In genomic region chr5:99083197-99083596, GRCh38 we compare ENCODE assay signal across 38 cellular contexts.
"Had no signal": no experiment of that assay in that cellular context is flagged by ENCODE, and none has a peak within 500 bp of the region (broad histone marks: within the 10 kb centered on the region; RNA-seq: fewer than 3 reads in every experiment).

No MANE protein-coding gene starts in this region.

- H3K27ac Mint-ChIP-seq: activated CD4-positive, alpha-beta memory T cell treated with anti-CD3 and anti-CD28 coated beads for 36 hours; activated CD4-positive, alpha-beta T cell treated with anti-CD3 and anti-CD28 coated beads for 36 hours; activated CD4-positive, alpha-beta T cell treated with anti-CD3 and anti-CD28 coated beads, Interleukin-2, amount 10 ng/mL, durations not matched to agents 24 days and 14 days; activated CD8-positive, alpha-beta T cell treated with anti-CD3 and anti-CD28 coated beads for 36 hours; activated naive CD4-positive, alpha-beta T cell treated with anti-CD3 and anti-CD28 coated beads, Interleukin-2, amount 10 ng/mL, durations not matched to agents 7 days and 5 days; activated naive CD4-positive, alpha-beta T cell treated with anti-CD3 and anti-CD28 coated beads, Interleukin-2, amount 50 U/mL, for 24 hours; activated naive CD8-positive, alpha-beta T cell; activated naive CD8-positive, alpha-beta T cell treated with anti-CD3 and anti-CD28 coated beads, Interleukin-2, amount 10 ng/mL, durations not matched to agents 7 days and 5 days; activated naive CD8-positive, alpha-beta T cell treated with anti-CD3 and anti-CD28 coated beads, Interleukin-2, amount 50 U/mL, for 24 hours; activated T-cell treated with anti-CD3 and anti-CD28 coated beads, Interleukin-2, amount 50 U/mL, for 72 hours; activated T-helper 1 cell treated with anti-CD3 and anti-CD28 coated beads, Interleukin-12 subunit alpha, Interleukin-12 subunit beta, Interleukin-2, Interleukin-4 antibody, amounts not matched to agents 30 ng/mL and 10 ng/mL and 1 ng/mL, durations not matched to agents 14 hours and 24 hours and 36 hours; activated T-helper 2 cell treated with anti-CD3 and anti-CD28 coated beads, Interferon-gamma antibody, Interleukin-2, Interleukin-4, amounts not matched to agents 10 μg/mL and 5 μg/mL and 100 μg/mL, durations not matched to agents 14 hours and 24 hours and 36 hours; T-helper 1 cell treated with Interleukin-12 subunit alpha and Interleukin-12 subunit beta and Interleukin-4 antibody, amounts not matched to agents 30 μg/mL and 1 μg/mL, for 36 hours; T-helper 2 cell treated with Interferon-gamma antibody and Interleukin-4, amounts not matched to agents 5 μg/mL and 100 μg/mL, for 36 hours had no signal

- H3K27ac ChIP-seq: body of pancreas, brain microvascular endothelial cell, breast epithelium, VCaP had no signal

- H3K4me3 ChIP-seq: body of pancreas, breast epithelium had no signal

- H3K27me3 ChIP-seq: body of pancreas, brain microvascular endothelial cell, breast epithelium had no signal

- H3K9me3 ChIP-seq: body of pancreas, breast epithelium had no signal

- FAIRE-seq: astrocyte, TTC549 had no signal

- ATAC-seq: activated CD4-positive, alpha-beta T cell treated with anti-CD3 and anti-CD28 coated beads for 36 hours; activated CD4-positive, CD25-positive, alpha-beta regulatory T cell treated with anti-CD3 and anti-CD28 coated beads, Interleukin-2, amount 50 U/mL, for 24 hours; activated CD8-positive, alpha-beta T cell treated with anti-CD3 and anti-CD28 coated beads for 36 hours; activated naive CD8-positive, alpha-beta T cell treated with anti-CD3 and anti-CD28 coated beads, Interleukin-2, amount 50 U/mL, for 24 hours; activated T-cell treated with anti-CD3 and anti-CD28 coated beads, Interleukin-2, amount 50 U/mL, for 4 hours; activated T-cell treated with anti-CD3 and anti-CD28 coated beads, Interleukin-2, amount 50 U/mL, for 72 hours; body of pancreas had no signal

- H3K9me3 Mint-ChIP-seq: activated CD4-positive, alpha-beta memory T cell treated with anti-CD3 and anti-CD28 coated beads for 36 hours; activated CD4-positive, alpha-beta T cell treated with anti-CD3 and anti-CD28 coated beads, Interleukin-2, amount 10 ng/mL, durations not matched to agents 24 days and 14 days; activated CD8-positive, alpha-beta T cell treated with anti-CD3 and anti-CD28 coated beads for 36 hours; activated naive CD4-positive, alpha-beta T cell treated with anti-CD3 and anti-CD28 coated beads, Interleukin-2, amount 10 ng/mL, durations not matched to agents 7 days and 5 days; activated naive CD4-positive, alpha-beta T cell treated with anti-CD3 and anti-CD28 coated beads, Interleukin-2, amount 50 U/mL, for 24 hours; activated naive CD8-positive, alpha-beta T cell treated with anti-CD3 and anti-CD28 coated beads, Interleukin-2, amount 10 ng/mL, durations not matched to agents 7 days and 5 days; activated naive CD8-positive, alpha-beta T cell treated with anti-CD3 and anti-CD28 coated beads, Interleukin-2, amount 50 U/mL, for 24 hours; activated T-cell treated with anti-CD3 and anti-CD28 coated beads, Interleukin-2, amount 50 U/mL, for 4 hours; activated T-cell treated with anti-CD3 and anti-CD28 coated beads, Interleukin-2, amount 50 U/mL, for 72 hours; activated T-helper 1 cell treated with anti-CD3 and anti-CD28 coated beads, Interleukin-12 subunit alpha, Interleukin-12 subunit beta, Interleukin-2, Interleukin-4 antibody, amounts not matched to agents 30 ng/mL and 10 ng/mL and 1 ng/mL, durations not matched to agents 14 hours and 24 hours and 36 hours; activated T-helper 2 cell treated with anti-CD3 and anti-CD28 coated beads, Interferon-gamma antibody, Interleukin-2, Interleukin-4, amounts not matched to agents 10 μg/mL and 5 μg/mL and 100 μg/mL, durations not matched to agents 14 hours and 24 hours and 36 hours; T-helper 1 cell treated with Interleukin-12 subunit alpha and Interleukin-12 subunit beta and Interleukin-4 antibody, amounts not matched to agents 30 μg/mL and 1 μg/mL, for 36 hours; T-helper 2 cell treated with Interferon-gamma antibody and Interleukin-4, amounts not matched to agents 5 μg/mL and 100 μg/mL, for 36 hours had no signal

- H3K4me3 Mint-ChIP-seq: activated CD4-positive, alpha-beta memory T cell treated with anti-CD3 and anti-CD28 coated beads for 36 hours; activated CD4-positive, alpha-beta T cell treated with anti-CD3 and anti-CD28 coated beads for 36 hours; activated CD4-positive, alpha-beta T cell treated with anti-CD3 and anti-CD28 coated beads, Interleukin-2, amount 10 ng/mL, durations not matched to agents 24 days and 14 days; activated CD8-positive, alpha-beta T cell treated with anti-CD3 and anti-CD28 coated beads for 36 hours; activated naive CD4-positive, alpha-beta T cell treated with anti-CD3 and anti-CD28 coated beads, Interleukin-2, amount 10 ng/mL, durations not matched to agents 7 days and 5 days; activated naive CD4-positive, alpha-beta T cell treated with anti-CD3 and anti-CD28 coated beads, Interleukin-2, amount 50 U/mL, for 24 hours; activated naive CD8-positive, alpha-beta T cell; activated naive CD8-positive, alpha-beta T cell treated with anti-CD3 and anti-CD28 coated beads, Interleukin-2, amount 10 ng/mL, durations not matched to agents 7 days and 5 days; activated naive CD8-positive, alpha-beta T cell treated with anti-CD3 and anti-CD28 coated beads, Interleukin-2, amount 50 U/mL, for 24 hours; activated T-cell treated with anti-CD3 and anti-CD28 coated beads, Interleukin-2, amount 50 U/mL, for 4 hours; activated T-cell treated with anti-CD3 and anti-CD28 coated beads, Interleukin-2, amount 50 U/mL, for 72 hours; activated T-helper 1 cell treated with anti-CD3 and anti-CD28 coated beads, Interleukin-12 subunit alpha, Interleukin-12 subunit beta, Interleukin-2, Interleukin-4 antibody, amounts not matched to agents 30 ng/mL and 10 ng/mL and 1 ng/mL, durations not matched to agents 14 hours and 24 hours and 36 hours; T-helper 1 cell treated with Interleukin-12 subunit alpha and Interleukin-12 subunit beta and Interleukin-4 antibody, amounts not matched to agents 30 μg/mL and 1 μg/mL, for 36 hours; T-helper 2 cell treated with Interferon-gamma antibody and Interleukin-4, amounts not matched to agents 5 μg/mL and 100 μg/mL, for 36 hours had no signal

- H3K4me1 ChIP-seq: body of pancreas, breast epithelium had no signal

- DNase-seq: activated CD4-positive, alpha-beta memory T cell treated with anti-CD3 and anti-CD28 coated beads for 36 hours; activated CD4-positive, alpha-beta T cell treated with anti-CD3 and anti-CD28 coated beads for 1 hour; activated CD4-positive, alpha-beta T cell treated with anti-CD3 and anti-CD28 coated beads for 36 hours; activated CD4-positive, alpha-beta T cell treated with anti-CD3 and anti-CD28 coated beads, Interleukin-2, amount 10 ng/mL, durations not matched to agents 24 days and 14 days; activated CD4-positive, alpha-beta T cell treated with anti-CD3 and anti-CD28 coated beads, Interleukin-2, amount 50 U/mL, for 1 hour; activated CD4-positive, alpha-beta T cell treated with anti-CD3 and anti-CD28 coated beads, Interleukin-2, amount 50 U/mL, for 4 hours; activated CD4-positive, CD25-positive, alpha-beta regulatory T cell; activated CD8-positive, alpha-beta memory T cell treated with anti-CD3 and anti-CD28 coated beads, Interleukin-2, amount 50 U/mL, for 4 hours; activated CD8-positive, alpha-beta T cell treated with anti-CD3 and anti-CD28 coated beads for 36 hours; activated effector memory CD4-positive, alpha-beta T cell treated with Interleukin-2 at 50 U/mL for 16 hours; activated gamma-delta T cell; activated naive CD4-positive, alpha-beta T cell treated with anti-CD3 and anti-CD28 coated beads, Interleukin-2, amount 10 ng/mL, durations not matched to agents 7 days and 5 days; activated naive CD4-positive, alpha-beta T cell treated with Interleukin-2 at 50 U/mL for 16 hours; activated naive CD8-positive, alpha-beta T cell treated with anti-CD3 and anti-CD28 coated beads, Interleukin-2, amount 10 ng/mL, durations not matched to agents 7 days and 5 days; activated naive CD8-positive, alpha-beta T cell treated with anti-CD3 and anti-CD28 coated beads, Interleukin-2, amount 50 U/mL, for 24 hours; activated T-cell treated with anti-CD3 and anti-CD28 coated beads for 4 hours; activated T-cell treated with anti-CD3 and anti-CD28 coated beads, Interleukin-2, amount 50 U/mL, for 1 hour; activated T-cell treated with anti-CD3 and anti-CD28 coated beads, Interleukin-2, amount 50 U/mL, for 4 hours; activated T-cell treated with anti-CD3 and anti-CD28 coated beads, Interleukin-2, amount 50 U/mL, for 72 hours; amygdala; aorta; body of pancreas; brain microvascular endothelial cell; central memory CD4-positive, alpha-beta T cell; T-helper 1 cell; T-helper 2 cell; T-helper 9 cell had no signal

- H3K27me3 Mint-ChIP-seq: activated CD4-positive, alpha-beta memory T cell treated with anti-CD3 and anti-CD28 coated beads for 36 hours; activated CD4-positive, alpha-beta T cell treated with anti-CD3 and anti-CD28 coated beads for 36 hours; activated CD8-positive, alpha-beta T cell treated with anti-CD3 and anti-CD28 coated beads for 36 hours; activated naive CD4-positive, alpha-beta T cell treated with anti-CD3 and anti-CD28 coated beads, Interleukin-2, amount 10 ng/mL, durations not matched to agents 7 days and 5 days; activated naive CD4-positive, alpha-beta T cell treated with anti-CD3 and anti-CD28 coated beads, Interleukin-2, amount 50 U/mL, for 24 hours; activated naive CD8-positive, alpha-beta T cell had no signal

- H3K36me3 Mint-ChIP-seq: activated CD4-positive, alpha-beta memory T cell treated with anti-CD3 and anti-CD28 coated beads for 36 hours; activated naive CD4-positive, alpha-beta T cell treated with anti-CD3 and anti-CD28 coated beads, Interleukin-2, amount 10 ng/mL, durations not matched to agents 7 days and 5 days; activated naive CD4-positive, alpha-beta T cell treated with anti-CD3 and anti-CD28 coated beads, Interleukin-2, amount 50 U/mL, for 24 hours; activated naive CD8-positive, alpha-beta T cell; activated naive CD8-positive, alpha-beta T cell treated with anti-CD3 and anti-CD28 coated beads, Interleukin-2, amount 10 ng/mL, durations not matched to agents 7 days and 5 days had no signal

- H3K36me3 ChIP-seq: brain microvascular endothelial cell, breast epithelium had no signal

- H3K4me1 Mint-ChIP-seq: activated CD4-positive, alpha-beta T cell treated with anti-CD3 and anti-CD28 coated beads, Interleukin-2, amount 10 ng/mL, durations not matched to agents 24 days and 14 days had no signal
